In the genomic region with DNA sequence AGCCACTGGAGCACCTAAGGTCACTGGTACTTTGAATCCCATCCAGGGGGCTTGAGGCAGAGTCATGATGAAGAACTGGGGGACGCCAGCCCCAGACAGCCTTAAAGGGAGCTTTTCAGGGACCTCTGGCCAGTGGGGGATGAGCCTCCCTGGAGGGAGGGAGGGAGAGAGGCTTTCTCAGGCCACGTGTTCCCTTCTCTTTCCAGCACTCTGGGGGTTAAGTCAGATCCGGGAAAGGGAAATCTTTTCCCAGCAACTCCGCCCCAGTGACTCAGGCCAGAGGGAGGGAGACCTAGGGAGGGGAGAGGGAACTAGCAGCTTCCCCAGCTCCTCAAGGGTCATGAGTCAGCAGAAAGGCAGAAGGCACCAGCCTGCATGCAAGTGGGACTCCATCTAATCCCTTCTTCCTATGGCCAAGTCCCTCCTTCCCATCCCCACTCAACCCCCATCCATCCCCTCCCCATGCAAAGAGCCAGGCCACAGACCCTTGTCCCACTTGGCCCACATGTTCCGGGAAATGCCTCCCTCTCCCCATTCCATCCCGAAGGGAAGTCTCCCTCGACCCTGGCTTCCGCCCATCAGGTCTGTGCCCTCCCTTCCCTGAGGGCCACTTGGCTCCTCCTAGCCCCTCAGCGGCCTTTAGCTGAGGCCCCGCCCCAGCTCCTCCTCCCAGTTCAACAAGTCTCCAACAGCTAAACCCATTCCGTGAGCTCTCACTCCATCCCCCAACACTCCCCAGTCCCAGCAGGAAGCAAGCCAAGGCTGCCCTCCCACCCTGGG, we compare ENCODE assay signal across 8 cellular contexts. TPM values are rescaled to one million over a fixed set of nuclear protein-coding genes. Genes with fewer than 3 reads are reported as not detected.
DNase-seq lines count a peak whose midpoint lies in the region; ATAC-seq lines count a peak whose summit lies in the region.

No MANE protein-coding gene starts in this region.

- no peaks in the 10 kb centered on the region for H3K9me3 ChIP-seq in BLaER1 treated with 17β-estradiol and CSF1 and Interleukin-3, amounts not matched to agents 10 nM and 100 nM (replicated peaks in 1 of 11)

- H3K4me3 ChIP-seq in BLaER1 treated with 17β-estradiol and CSF1 and Interleukin-3, amounts not matched to agents 10 nM and 100 nM = peak overlapping the region; percentile 84 to 100 (median 97)

- no peaks in the 10 kb centered on the region for H3K9me3 Mint-ChIP-seq in activated CD8-positive, alpha-beta memory T cell treated with anti-CD3 and anti-CD28 coated beads, Interleukin-2, amount 10 ng/mL, durations not matched to agents 7 days and 5 days (ENCODE audit: low read depth)
- H3K9me3 Mint-ChIP-seq in memory B cell = no peaks in the 10 kb centered on the region

- H3K4me2 ChIP-seq in BLaER1 treated with 17β-estradiol and CSF1 and Interleukin-3, amounts not matched to agents 10 nM and 100 nM = peak overlapping the region; percentile 95 to 100 (median 99)

- no peaks in the 10 kb centered on the region for H3K27me3 Mint-ChIP-seq in activated CD8-positive, alpha-beta memory T cell treated with anti-CD3 and anti-CD28 coated beads, Interleukin-2, amount 10 ng/mL, durations not matched to agents 7 days and 5 days
- peaks cover 29% of the 10 kb centered on the region for H3K27me3 Mint-ChIP-seq in memory B cell

- DNase-seq in GOT3 (lab: John Stamatoyannopoulos, UW) = peak; percentile 94
- peak; percentile 35 for DNase-seq in NCI-H524 treated with DMSO at 0.1 percent for 48 hours (lab: John Stamatoyannopoulos, UW)
- DNase-seq in activated CD8-positive, alpha-beta memory T cell treated with anti-CD3 and anti-CD28 coated beads, Interleukin-2, amount 10 ng/mL, durations not matched to agents 7 days and 5 days = peak; percentile 90
- DNase-seq in epidermal melanocyte (ENCODE audit: insufficient read length, low spot score) = peak; percentile 97
- no peak for DNase-seq in memory B cell (ENCODE audit: low spot score in 2 of 2)
- DNase-seq in stimulated activated CD8-positive, alpha-beta memory T cell treated with anti-CD3 and anti-CD28 coated beads, Interleukin-4, amount 100 ng/mL, for 48 hours = peak; percentile 78

- peak overlapping the region; percentile 94 to 100 (median 98) for H3K9ac ChIP-seq in BLaER1 treated with 17β-estradiol and CSF1 and Interleukin-3, amounts not matched to agents 10 nM and 100 nM

- H3K4me3 Mint-ChIP-seq in activated CD8-positive, alpha-beta memory T cell treated with anti-CD3 and anti-CD28 coated beads, Interleukin-2, amount 10 ng/mL, durations not matched to agents 7 days and 5 days = no peak overlapping the region
- peak overlapping the region; percentile 21 for H3K4me3 Mint-ChIP-seq in memory B cell

- H3K4me1 ChIP-seq in BLaER1 treated with 17β-estradiol and CSF1 and Interleukin-3, amounts not matched to agents 10 nM and 100 nM = peaks cover 58 to 89% (median 79%) of the 10 kb centered on the region in 10 experiments

- peak; percentile 66 for ATAC-seq in activated CD8-positive, alpha-beta memory T cell treated with anti-CD3 and anti-CD28 coated beads, Interleukin-2, amount 10 ng/mL, durations not matched to agents 7 days and 5 days
- no peak for ATAC-seq in memory B cell (ENCODE audit: low read depth)
- ATAC-seq in GM19397 (IDR thresholded peaks at IDR 0.05; ENCODE audit: unreplicated experiment) = no peak

- H3K27ac Mint-ChIP-seq in activated CD8-positive, alpha-beta memory T cell treated with anti-CD3 and anti-CD28 coated beads, Interleukin-2, amount 10 ng/mL, durations not matched to agents 7 days and 5 days = no peak overlapping the region
- H3K27ac Mint-ChIP-seq in memory B cell = no peak overlapping the region

- H3K36me3 Mint-ChIP-seq in activated CD8-positive, alpha-beta memory T cell treated with anti-CD3 and anti-CD28 coated beads, Interleukin-2, amount 10 ng/mL, durations not matched to agents 7 days and 5 days = peaks cover 23% of the 10 kb centered on the region
- H3K36me3 Mint-ChIP-seq in memory B cell = no peaks in the 10 kb centered on the region

- peaks cover 90 to 100% (median 99%) of the 10 kb centered on the region in 11 experiments for H4K20me1 ChIP-seq in BLaER1 treated with 17β-estradiol and CSF1 and Interleukin-3, amounts not matched to agents 10 nM and 100 nM

- no peaks in the 10 kb centered on the region; a peak in 1 of 22 replicates for H3K27me3 ChIP-seq in BLaER1 treated with 17β-estradiol and CSF1 and Interleukin-3, amounts not matched to agents 10 nM and 100 nM

- peaks cover 48% of the 10 kb centered on the region for H3K4me1 Mint-ChIP-seq in activated CD8-positive, alpha-beta memory T cell treated with anti-CD3 and anti-CD28 coated beads, Interleukin-2, amount 10 ng/mL, durations not matched to agents 7 days and 5 days
- peaks cover 14% of the 10 kb centered on the region for H3K4me1 Mint-ChIP-seq in memory B cell

- CTCF ChIA-PET in activated CD8-positive, alpha-beta memory T cell treated with anti-CD3 and anti-CD28 coated beads, Interleukin-2, amount 10 ng/mL, durations not matched to agents 7 days and 5 days (lab: Charles Lee) = interaction anchor here (1.1 to 7.2 kb wide), 14 partner anchors 10 to 204 kb away, joined by 3 to 107 read pairs (median 10); partner anchors contain the start of genes GAPDH and TAPBPL

- H3K36me3 ChIP-seq in BLaER1 treated with 17β-estradiol and CSF1 and Interleukin-3, amounts not matched to agents 10 nM and 100 nM = peaks cover 57 to 94% (median 81%) of the 10 kb centered on the region in 11 experiments

- H3K27ac ChIP-seq in BLaER1 treated with 17β-estradiol and CSF1 and Interleukin-3, amounts not matched to agents 10 nM and 100 nM = peak overlapping the region; percentile 92 to 100 (median 98)

RNA-seq across cellular contexts. Expression of gene TNFRSF1A, which starts 5.6 kb away (rescaled TPM):
- 10 to 100 TPM; 63.3 to 71.5 TPM for total RNA-seq in activated CD8-positive, alpha-beta memory T cell treated with anti-CD3 and anti-CD28 coated beads, Interleukin-2, amount 10 ng/mL, durations not matched to agents 7 days and 5 days

RNA-seq across cellular contexts. Expression of gene PLEKHG6, which starts 25.8 kb away (rescaled TPM):
- total RNA-seq in activated CD8-positive, alpha-beta memory T cell treated with anti-CD3 and anti-CD28 coated beads, Interleukin-2, amount 10 ng/mL, durations not matched to agents 7 days and 5 days = not detected

RNA-seq across cellular contexts. Expression of gene SCNN1A, which starts 39.1 kb away (rescaled TPM):
- total RNA-seq in activated CD8-positive, alpha-beta memory T cell treated with anti-CD3 and anti-CD28 coated beads, Interleukin-2, amount 10 ng/mL, durations not matched to agents 7 days and 5 days = under 1 TPM; 0.49 to 0.58 TPM

RNA-seq across cellular contexts. Expression of gene LTBR, which starts 47.7 kb away (rescaled TPM):
- total RNA-seq in activated CD8-positive, alpha-beta memory T cell treated with anti-CD3 and anti-CD28 coated beads, Interleukin-2, amount 10 ng/mL, durations not matched to agents 7 days and 5 days = under 1 TPM; 0.30 to 0.41 TPM

Comparison
In these comparisons a context has a peak if more than half of its experiments do, and no peak if none do; other contexts are left out.
1. DNase-seq: peak in GOT3 (single experiment), NCI-H524 treated with DMSO at 0.1 percent for 48 hours (single experiment), activated CD8-positive, alpha-beta memory T cell treated with anti-CD3 and anti-CD28 coated beads, Interleukin-2, amount 10 ng/mL, durations not matched to agents 7 days and 5 days (single experiment), epidermal melanocyte (single experiment) and stimulated activated CD8-positive, alpha-beta memory T cell treated with anti-CD3 and anti-CD28 coated beads, Interleukin-4, amount 100 ng/mL, for 48 hours (single experiment); none in memory B cell (0 of 2).